In genomic region chrX:85244411-85245210, GRCh38 we compare ENCODE assay signal across 9 cellular contexts. TPM values are rescaled to one million over a fixed set of nuclear protein-coding genes. Genes with fewer than 3 reads are reported as not detected.
DNase-seq lines count a peak whose midpoint lies in the region; ATAC-seq, FAIRE-seq and TF ChIP-seq lines count a peak whose summit lies in the region.
"Had no signal": no experiment of that assay in that cellular context is flagged by ENCODE, and none has a peak within 500 bp of the region (broad histone marks: within the 10 kb centered on the region; RNA-seq: fewer than 3 reads in every experiment).

No MANE protein-coding gene starts in this region.

- H3K36me3 ChIP-seq in GM12878 (ENCODE audit: control insufficient read depth in 2 of 2, insufficient read depth in 2 of 2, low read length in 1 of 2): no peaks in the 10 kb centered on the region

- H3K4me3 Mint-ChIP-seq in HFFc6: peak overlapping the region; percentile 67

- H4K20me1 ChIP-seq in GM12878 (ENCODE audit: control insufficient read depth, insufficient read depth): no peaks in the 10 kb centered on the region

- in situ Hi-C loops in GM12878 (cut with MboI): no loop called here

- TF ChIP-seq CTCF in HFFc6 (IDR thresholded peaks at IDR 0.05): no peak
- no peak for TF ChIP-seq CTCF in GM12878 (IDR thresholded peaks at IDR 0.05 in 2 of 3, conservative IDR thresholded peaks at IDR 0.05 in 1 of 3; ENCODE audit: control insufficient read depth in 2 of 3, extremely low read depth in 1 of 3, insufficient read depth in 1 of 3, low read depth in 3 of 3, low read length in 3 of 3)

- BruUV-seq in GM12878 (replicated peaks; lab: Mats Ljungman, UMichigan): no TSS peak

- H3K9me3 ChIP-seq in GM12878 (replicated peaks; ENCODE audit: control insufficient read depth, insufficient read depth, low read length): no peaks in the 10 kb centered on the region

- ATAC-seq in GM12878: peak; percentile 73

- peak overlapping the region; percentile 30; the same call in 1 of the 2 replicates for H3K4me2 ChIP-seq in GM12878 (ENCODE audit: control insufficient read depth, insufficient read depth)

- no peak for TF ChIP-seq RAD21 in GM12878 (IDR thresholded peaks at IDR 0.05; ENCODE audit: insufficient read depth, low read depth, low read length)

- H3K27ac ChIP-seq in GM12878 (ENCODE audit: control insufficient read depth, insufficient read depth): no peak overlapping the region
- peak overlapping the region in 6 of 21 experiments; percentile 17 to 65 (median 45) for H3K27ac ChIP-seq in skin epidermis

- peaks cover 4% of the 10 kb centered on the region; the same call in 1 of the 2 replicates for H3K27me3 Mint-ChIP-seq in HFFc6 (ENCODE audit: insufficient read depth)

- peak overlapping the region; percentile 72 for H2AFZ ChIP-seq in GM12878 (ENCODE audit: control insufficient read depth, low read depth, low read length)

- peak overlapping the region; percentile 75 for H3K4me3 ChIP-seq in GM12878
- peak overlapping the region; percentile 30 to 57 (median 43) for H3K4me3 ChIP-seq in skin epidermis

- H3K4me1 ChIP-seq in GM12878 (ENCODE audit: control insufficient read depth, insufficient read depth, low read length): no peaks in the 10 kb centered on the region

- TF ChIP-seq EP300 in GM12878 (IDR thresholded peaks at IDR 0.05; ENCODE audit: borderline replicate concordance in 1 of 2, control insufficient read depth in 1 of 2, low read depth in 2 of 2, low read length in 2 of 2): no peak

- no peaks in the 10 kb centered on the region for H3K36me3 Mint-ChIP-seq in HFFc6 (ENCODE audit: low read depth)

- 48% methylated on average over 29 of the region's 42 CpGs for WGBS in GM12878 (ENCODE audit: insufficient coverage, insufficient replicate concordance, low lambda C conversion rate, missing lambda C conversion rate)

- SMC1A ChIA-PET in GM12878 (lab: Charles Lee; ENCODE audit: uncharacterized antibody, unreplicated experiment): interaction anchor here (0.8 to 1.4 kb wide), 7 partner anchors 11 to 268 kb away, joined by 3 to 6 read pairs (median 3); no protein-coding TSS in a partner anchor

- intact Hi-C loops in GM12878 (cut with micrococcal nuclease; ENCODE audit: unreplicated experiment): loop anchor here (2.0 kb wide), 2 partner anchors 130 to 134 kb away; no protein-coding TSS in a partner anchor

- H3K4me1 Mint-ChIP-seq in HFFc6 (ENCODE audit: low read depth): peaks cover 6% of the 10 kb centered on the region

- FAIRE-seq in GM12878 (lab: Jason Lieb, UNC): peak; percentile 72
- FAIRE-seq: G401.6 had no signal

- DNase-seq in NCI-H510A treated with DMSO at 0.1 percent for 48 hours (lab: John Stamatoyannopoulos, UW) (peak; percentile 22), NCI-H510A (lab: John Stamatoyannopoulos, UW) (no peak), HFFc6 (no peak), NCI-H345 treated with DMSO at 0.1 percent for 48 hours (lab: John Stamatoyannopoulos, UW; ENCODE audit: unreplicated experiment) (peak; percentile 39), GM12878 (ENCODE audit: low read depth, low spot score) (no peak), iris pigment epithelial cell (ENCODE audit: low read depth) (peak; percentile 24), T-helper 9 cell (no peak)

- RAD21 ChIA-PET in GM12878 (lab: Charles Lee; ENCODE audit: unreplicated experiment): interaction anchor here (0.7 to 1.9 kb wide), 2 partner anchors 28 to 135 kb away, joined by 3 to 9 read pairs; partner anchors contain the start of gene POF1B

- H3K27me3 ChIP-seq in GM12878 (replicated peaks in 1 of 2; ENCODE audit: control insufficient read depth in 2 of 2, insufficient read depth in 2 of 2, low read length in 1 of 2): no peaks in the 10 kb centered on the region

- TF ChIP-seq POLR2A in GM12878 (IDR thresholded peaks at IDR 0.05; ENCODE audit: low read depth, low read length): peak; percentile 49

- CTCF ChIA-PET in GM12878 (lab: Yijun Ruan, JAX): interaction anchor here (0.6 to 0.9 kb wide), 4 partner anchors 18 to 188 kb away, joined by 3 read pairs; no protein-coding TSS in a partner anchor

- no peak overlapping the region for H3K27ac Mint-ChIP-seq in HFFc6

- H3K9ac ChIP-seq in GM12878 (ENCODE audit: control insufficient read depth, insufficient read depth, low read length): peak overlapping the region; percentile 67

- H3K79me2 ChIP-seq in GM12878 (ENCODE audit: control insufficient read depth, insufficient read depth, low read length): no peaks in the 10 kb centered on the region

- H3K9me3 Mint-ChIP-seq in HFFc6: no peaks in the 10 kb centered on the region

- POLR2A ChIA-PET in GM12878 (lab: Charles Lee): interaction anchor here (0.8 to 1.0 kb wide), 2 partner anchors 103 to 242 kb away, joined by 3 to 4 read pairs; no protein-coding TSS in a partner anchor

TF ChIP-seq in GM12878, 131 proteins besides CTCF, POLR2A, EP300 and RAD21 (continues in another document):
- TF ChIP-seq BRCA1 (IDR thresholded peaks at IDR 0.05; ENCODE audit: low read depth, low read length) (no peak), EGR1 (IDR thresholded peaks at IDR 0.05; ENCODE audit: borderline replicate concordance in 1 of 2, low read depth in 2 of 2, low read length in 2 of 2) (no peak), YY1 (IDR thresholded peaks at IDR 0.05; ENCODE audit: low read depth, low read length) (peak; percentile 46; the same call in 1 of the 2 replicates), BCL11A (IDR thresholded peaks at IDR 0.05; ENCODE audit: low read depth, low read length) (no peak), BHLHE40 (IDR thresholded peaks at IDR 0.05; ENCODE audit: borderline replicate concordance in 1 of 2, low read depth in 2 of 2, low read length in 1 of 2) (peak in 1 of 2 experiments; percentile 39; a peak in 1 of 4 replicates), IKZF1 (conservative IDR thresholded peaks at IDR 0.05) (0 out of 2 replicates have a peak, but pooled peaks have one; percentile 39), TAF1 (IDR thresholded peaks at IDR 0.05; ENCODE audit: borderline replicate concordance, low read depth, low read length) (0 out of 2 replicates have a peak, but pooled peaks have one; percentile 8), HDAC6 (IDR thresholded peaks at IDR 0.05; ENCODE audit: unreplicated experiment) (no peak), MYB (IDR thresholded peaks at IDR 0.05; ENCODE audit: borderline replicate concordance, low read depth, low read length) (no peak)

RNA-seq across cellular contexts. Expression of gene ZNF711, which starts 0.8 kb away (rescaled TPM):
- under 1 TPM in 1 of 6 experiments, not detected in 5; 0.02 TPM for total RNA-seq in HFFc6 (2021; fragmentation: NEBNext Ultra II Directional; extraction: Animal tissue kit (Norgen Biotek cat#: 25700))
- total RNA-seq in GM12878 (2013; cell fraction: nucleolus; rRNA removed): 25.3 and 26.6 TPM in 2 replicates
- total RNA-seq in GM12878 (2014; rRNA removed) (2.1 and 2.3 TPM in 2 replicates), GM12878 (2014; rRNA removed; fragmentation: Illumina TruSeq; extraction: Trizol) (2.9 and 3.1 TPM in 2 replicates), GM12878 (2021) (2.0 TPM in 2 replicates)
- 1.8 TPM for polyA plus RNA-seq in GM12878 (2011; ENCODE audit: low read depth)
- polyA plus RNA-seq in GM12878 (2011; rRNA removed) (16.5 and 26.8 TPM in 2 replicates), GM12878 (2014; fragmentation: Illumina TruSeq; extraction: Trizol) (3.2 and 4.6 TPM in 2 replicates), GM12878 (2014; fragmentation: Nextera tagmentation; extraction: Ambion mirVana) (1 to 10 TPM in 1 of 2 experiments, under 1 TPM in 1; 1.00 to 1.4 TPM), GM12878 (2014; rRNA removed) (2.0 and 3.1 TPM in 2 replicates), GM12878 (2016; fragmentation: Nextera tagmentation; extraction: Ambion mirVana) (1 to 10 TPM; 2.6 to 3.8 TPM)
- 3.8 and 4.0 TPM in 2 replicates for polyA plus RNA-seq in GM12878 (2011; cell fraction: cytosol; rRNA removed)
- 25.7 and 31.8 TPM in 2 replicates for polyA plus RNA-seq in GM12878 (2011; cell fraction: nucleus; rRNA removed)
- polyA plus RNA-seq in GM12878 (2012): 3.3 and 4.7 TPM in 2 replicates
- 7.8 and 11.8 TPM in 2 replicates for polyA minus RNA-seq in GM12878 (2011; rRNA and poly(A)+ RNA removed)
- polyA minus RNA-seq in GM12878 (2011; cell fraction: cytosol; rRNA and poly(A)+ RNA removed): 1.6 and 2.1 TPM in 2 replicates
- polyA minus RNA-seq in GM12878 (2011; cell fraction: nucleus; rRNA and poly(A)+ RNA removed): 7.3 and 8.9 TPM in 2 replicates

RNA-seq across cellular contexts. Expression of gene SATL1, which starts 1.0 kb away (rescaled TPM):
- total RNA-seq in HFFc6 (2021; fragmentation: NEBNext Ultra II Directional; extraction: Animal tissue kit (Norgen Biotek cat#: 25700)): not detected
- not detected in 2 replicates for total RNA-seq in GM12878 (2013; cell fraction: nucleolus; rRNA removed)
- total RNA-seq in GM12878 (2014; rRNA removed) (not detected in 2 replicates), GM12878 (2014; rRNA removed; fragmentation: Illumina TruSeq; extraction: Trizol) (not detected in 2 replicates), GM12878 (2021) (not detected in 2 replicates)
- polyA plus RNA-seq in GM12878 (2011; ENCODE audit: low read depth): not detected
- polyA plus RNA-seq in GM12878 (2011; rRNA removed) (0.01 and 0.04 TPM in 2 replicates), GM12878 (2014; fragmentation: Illumina TruSeq; extraction: Trizol) (not detected in 2 replicates), GM12878 (2014; fragmentation: Nextera tagmentation; extraction: Ambion mirVana) (not detected), GM12878 (2014; rRNA removed) (not detected in 2 replicates), GM12878 (2016; fragmentation: Nextera tagmentation; extraction: Ambion mirVana) (not detected)
- not detected in 2 replicates for polyA plus RNA-seq in GM12878 (2011; cell fraction: cytosol; rRNA removed)
- 0.04 TPM in 1 of 2 replicates, not detected in the other for polyA plus RNA-seq in GM12878 (2011; cell fraction: nucleus; rRNA removed)
- polyA plus RNA-seq in GM12878 (2012): 0.04 TPM in 1 of 2 replicates, not detected in the other
- not detected in 2 replicates for polyA minus RNA-seq in GM12878 (2011; rRNA and poly(A)+ RNA removed)
- polyA minus RNA-seq in GM12878 (2011; cell fraction: cytosol; rRNA and poly(A)+ RNA removed): not detected in 2 replicates
- polyA minus RNA-seq in GM12878 (2011; cell fraction: nucleus; rRNA and poly(A)+ RNA removed): not detected in 2 replicates

Comparison
In these comparisons a context has a peak if more than half of its experiments do, and no peak if none do; other contexts are left out.
1. DNase-seq: peak in NCI-H510A treated with DMSO at 0.1 percent for 48 hours (single experiment), NCI-H345 treated with DMSO at 0.1 percent for 48 hours (single experiment) and iris pigment epithelial cell (single experiment); none in NCI-H510A (single experiment), HFFc6 (single experiment), GM12878 (single experiment) and T-helper 9 cell (single experiment).